19 cellular contexts compared by ENCODE assay signal in genomic region chr18:37502036-37502435, GRCh38.
"Had no signal": no experiment of that assay in that cellular context is flagged by ENCODE, and none has a peak within 500 bp of the region (broad histone marks: within the 10 kb centered on the region; RNA-seq: fewer than 3 reads in every experiment).

No MANE protein-coding gene starts in this region.

- H3K27ac Mint-ChIP-seq: activated naive CD8-positive, alpha-beta T cell treated with anti-CD3 and anti-CD28 coated beads for 36 hours; effector memory CD8-positive, alpha-beta T cell; natural killer cell; stimulated activated naive B cell treated with anti-CD40 and anti-IgM and Interleukin-4, amounts not matched to agents 10 μg/mL and 1 μg/mL and 100 μg/mL, for 72 hours had no signal

- H3K9me3 Mint-ChIP-seq: activated naive CD8-positive, alpha-beta T cell treated with anti-CD3 and anti-CD28 coated beads for 36 hours; activated T-cell treated with anti-CD3 and anti-CD28 coated beads, Interleukin-2, amount 50 U/mL, for 4 hours; natural killer cell; stimulated activated naive B cell treated with anti-CD40 and anti-IgM and Interleukin-4, amounts not matched to agents 10 μg/mL and 1 μg/mL and 100 μg/mL, for 72 hours had no signal

- DNase-seq: activated CD4-positive, alpha-beta T cell treated with anti-CD3 and anti-CD28 coated beads for 1 hour; activated CD4-positive, alpha-beta T cell treated with anti-CD3 and anti-CD28 coated beads, Interleukin-2, amount 50 U/mL, for 1 hour; activated CD8-positive, alpha-beta memory T cell treated with anti-CD3 and anti-CD28 coated beads for 24 hours; activated CD8-positive, alpha-beta memory T cell treated with anti-CD3 and anti-CD28 coated beads, Interleukin-2, amount 50 U/mL, for 4 hours; activated naive CD4-positive, alpha-beta T cell treated with Interleukin-2 at 50 U/mL for 16 hours; activated naive CD8-positive, alpha-beta T cell treated with anti-CD3 and anti-CD28 coated beads for 36 hours; activated T-cell treated with anti-CD3 and anti-CD28 coated beads, Interleukin-2, amount 50 U/mL, for 4 hours; body of pancreas; dermis blood vessel endothelial cell; effector memory CD8-positive, alpha-beta T cell; heart right ventricle; kidney; left lung; natural killer cell; stimulated activated CD4-positive, alpha-beta T cell treated with anti-CD3 and anti-CD28 coated beads, Interleukin-2, amount 100 ng/mL, for 48 hours; stimulated activated CD8-positive, alpha-beta memory T cell treated with anti-CD3 and anti-CD28 coated beads, Interleukin-4, amount 100 ng/mL, for 48 hours; stimulated activated naive B cell treated with anti-CD40 and anti-IgM and Interleukin-4, amounts not matched to agents 10 μg/mL and 1 μg/mL and 100 μg/mL, for 72 hours; T-helper 9 cell; upper lobe of right lung had no signal

- H3K4me3 Mint-ChIP-seq: activated naive CD8-positive, alpha-beta T cell treated with anti-CD3 and anti-CD28 coated beads for 36 hours; activated T-cell treated with anti-CD3 and anti-CD28 coated beads, Interleukin-2, amount 50 U/mL, for 4 hours; effector memory CD8-positive, alpha-beta T cell; natural killer cell; stimulated activated naive B cell treated with anti-CD40 and anti-IgM and Interleukin-4, amounts not matched to agents 10 μg/mL and 1 μg/mL and 100 μg/mL, for 72 hours had no signal

- H3K4me1 Mint-ChIP-seq: activated naive CD8-positive, alpha-beta T cell treated with anti-CD3 and anti-CD28 coated beads for 36 hours; natural killer cell; stimulated activated naive B cell treated with anti-CD40 and anti-IgM and Interleukin-4, amounts not matched to agents 10 μg/mL and 1 μg/mL and 100 μg/mL, for 72 hours had no signal

- H3K36me3 Mint-ChIP-seq: activated naive CD8-positive, alpha-beta T cell treated with anti-CD3 and anti-CD28 coated beads for 36 hours; natural killer cell; stimulated activated naive B cell treated with anti-CD40 and anti-IgM and Interleukin-4, amounts not matched to agents 10 μg/mL and 1 μg/mL and 100 μg/mL, for 72 hours had no signal
